ENCODE assay signal across 1 cellular context in genomic region chr4:153497091-153497531, GRCh38.
TF ChIP-seq lines count a peak whose summit lies in the region.

No MANE protein-coding gene starts in this region.

TF ChIP-seq in GM12878, 131 proteins besides CTCF, POLR2A, EP300 and RAD21 (continued from another document):
- TF ChIP-seq ZNF687 (IDR thresholded peaks at IDR 0.05) = peak; percentile 61; the same call in 1 of the 2 replicates
- TF ChIP-seq ZNF384 (IDR thresholded peaks at IDR 0.05; ENCODE audit: borderline replicate concordance, low read depth, low read length) = no peak
- no peak for TF ChIP-seq ZSCAN29 (IDR thresholded peaks at IDR 0.05)
- no peak for TF ChIP-seq SP1 (IDR thresholded peaks at IDR 0.05; ENCODE audit: low read depth, low read length)
- TF ChIP-seq KLF5 (IDR thresholded peaks at IDR 0.05; ENCODE audit: partially characterized antibody) = no peak
- no peak for TF ChIP-seq MLLT1 (IDR thresholded peaks at IDR 0.05)
- TF ChIP-seq E2F8 (IDR thresholded peaks at IDR 0.05; ENCODE audit: low read depth, partially characterized antibody) = no peak
- no peak for TF ChIP-seq CBX3 (IDR thresholded peaks at IDR 0.05; ENCODE audit: borderline replicate concordance, low read depth)
- peak in 1 of 2 experiments; percentile 9; a peak in 1 of 4 replicates for TF ChIP-seq IKZF2 (IDR thresholded peaks at IDR 0.05)
- no peak for TF ChIP-seq MYC (IDR thresholded peaks at IDR 0.05; ENCODE audit: insufficient read depth, insufficient read length, insufficient replicate concordance, low read length, severe bottlenecking)
- no peak for TF ChIP-seq DPF2 (IDR thresholded peaks at IDR 0.05)
- no peak for TF ChIP-seq PAX5 (IDR thresholded peaks at IDR 0.05; ENCODE audit: borderline replicate concordance, low read depth, low read length)
- 0 out of 2 replicates have a peak, but pooled peaks have one; percentile 41 for TF ChIP-seq ATF2 (IDR thresholded peaks at IDR 0.05; ENCODE audit: low read length)
- no peak for TF ChIP-seq NFIC (IDR thresholded peaks at IDR 0.05; ENCODE audit: low read depth, low read length)
- no peak for TF ChIP-seq E2F4 (IDR thresholded peaks at IDR 0.05; ENCODE audit: low read depth, low read length)
- no peak for TF ChIP-seq USF1 (IDR thresholded peaks at IDR 0.05; ENCODE audit: borderline replicate concordance, extremely low read length, insufficient read depth, low read depth, low read length)
- TF ChIP-seq MEF2B (IDR thresholded peaks at IDR 0.05; ENCODE audit: partially characterized antibody, poor library complexity, severe bottlenecking) = no peak
- no peak for TF ChIP-seq CEBPB (IDR thresholded peaks at IDR 0.05; ENCODE audit: borderline replicate concordance in 1 of 2, low read depth in 2 of 2, low read length in 2 of 2)
- TF ChIP-seq USF2 (IDR thresholded peaks at IDR 0.05; ENCODE audit: borderline replicate concordance, low read depth, low read length) = no peak
- no peak for TF ChIP-seq ZBED1 (IDR thresholded peaks at IDR 0.05; ENCODE audit: borderline replicate concordance)
- no peak for TF ChIP-seq EGR1 (IDR thresholded peaks at IDR 0.05; ENCODE audit: borderline replicate concordance in 1 of 2, low read depth in 2 of 2, low read length in 2 of 2)
- TF ChIP-seq NKRF (conservative IDR thresholded peaks at IDR 0.05) = no peak
- TF ChIP-seq POLR2AphosphoS2 (IDR thresholded peaks at IDR 0.05; ENCODE audit: low read depth, low read length) = 0 out of 2 replicates have a peak, but pooled peaks have one; percentile 58
- TF ChIP-seq NR2C2 (IDR thresholded peaks at IDR 0.05; ENCODE audit: borderline replicate concordance, control insufficient read depth, insufficient read length, low read depth) = no peak
- no peak for TF ChIP-seq CBX5 (IDR thresholded peaks at IDR 0.05; ENCODE audit: low read depth)
- no peak for TF ChIP-seq CHD2 (IDR thresholded peaks at IDR 0.05; ENCODE audit: borderline replicate concordance, low read depth, low read length)
- TF ChIP-seq BACH1 (IDR thresholded peaks at IDR 0.05; ENCODE audit: borderline replicate concordance) = no peak
- TF ChIP-seq ZBTB4 (CRISPR knock-in tag; IDR thresholded peaks at IDR 0.05) = no peak
- no peak for TF ChIP-seq TAF1 (IDR thresholded peaks at IDR 0.05; ENCODE audit: borderline replicate concordance, low read depth, low read length)
- no peak for TF ChIP-seq BCL3 (IDR thresholded peaks at IDR 0.05; ENCODE audit: borderline replicate concordance, insufficient read depth, low read depth, low read length, poor library complexity, severe bottlenecking)
- no peak for TF ChIP-seq TARDBP (IDR thresholded peaks at IDR 0.05; ENCODE audit: borderline replicate concordance)
- no peak for TF ChIP-seq PML (IDR thresholded peaks at IDR 0.05; ENCODE audit: low read length)
- TF ChIP-seq ATF7 (IDR thresholded peaks at IDR 0.05; ENCODE audit: low read depth) = peak; percentile 80
- TF ChIP-seq TBL1XR1 (IDR thresholded peaks at IDR 0.05; ENCODE audit: low read depth, low read length) = 0 out of 2 replicates have a peak, but pooled peaks have one; percentile 15
- TF ChIP-seq PAX8 (IDR thresholded peaks at IDR 0.05) = no peak
- no peak for TF ChIP-seq JUND (IDR thresholded peaks at IDR 0.05; ENCODE audit: low read depth, low read length)
- TF ChIP-seq WRNIP1 (IDR thresholded peaks at IDR 0.05; ENCODE audit: borderline replicate concordance, low read depth, low read length) = 0 out of 2 replicates have a peak, but pooled peaks have one; percentile 61
- TF ChIP-seq BRCA1 (IDR thresholded peaks at IDR 0.05; ENCODE audit: low read depth, low read length) = no peak
- no peak for TF ChIP-seq MAX (IDR thresholded peaks at IDR 0.05; ENCODE audit: low read depth, low read length)
TF ChIP-seq in GM12878: peak in this region for 7.
